Comparison of ENCODE assay signal across 28 cellular contexts in genomic region chr3:23359116-23359515, GRCh38.
"Had no signal": no experiment of that assay in that cellular context is flagged by ENCODE, and none has a peak within 500 bp of the region (broad histone marks: within the 10 kb centered on the region; RNA-seq: fewer than 3 reads in every experiment).

No MANE protein-coding gene starts in this region.

- H3K4me3 Mint-ChIP-seq: stimulated activated effector memory CD8-positive, alpha-beta T cell treated with anti-CD3 and anti-CD28 coated beads, Interleukin-12 subunit alpha, Interleukin-12 subunit beta, amount 100 ng/mL, for 72 hours; stimulated activated memory B cell treated with anti-CD40 and anti-IgM and Interleukin-4, amounts not matched to agents 10 μg/mL and 1 μg/mL and 100 μg/mL, for 72 hours; stimulated activated naive B cell treated with anti-CD40 and anti-IgM and Interleukin-4, amounts not matched to agents 10 μg/mL and 1 μg/mL and 100 μg/mL, for 72 hours; stimulated activated naive CD8-positive, alpha-beta T cell treated with anti-CD3 and anti-CD28 coated beads, Interleukin-15, amount 100 ng/mL, for 72 hours; stimulated activated naive CD8-positive, alpha-beta T cell treated with anti-CD3 and anti-CD28 coated beads, Interleukin-15, Interleukin-2, amounts not matched to agents 100 ng/mL and 50 ng/mL, for 24 hours; type B pancreatic cell had no signal

- H3K27ac Mint-ChIP-seq: stimulated activated effector memory CD8-positive, alpha-beta T cell treated with anti-CD3 and anti-CD28 coated beads, Interleukin-12 subunit alpha, Interleukin-12 subunit beta, amount 100 ng/mL, for 72 hours; stimulated activated memory B cell treated with anti-CD40 and anti-IgM and Interleukin-4, amounts not matched to agents 10 μg/mL and 1 μg/mL and 100 μg/mL, for 72 hours; stimulated activated naive CD8-positive, alpha-beta T cell treated with anti-CD3 and anti-CD28 coated beads, Interleukin-15, amount 100 ng/mL, for 72 hours; stimulated activated naive CD8-positive, alpha-beta T cell treated with anti-CD3 and anti-CD28 coated beads, Interleukin-15, Interleukin-2, amounts not matched to agents 100 ng/mL and 50 ng/mL, for 24 hours; type B pancreatic cell had no signal

- H3K4me1 ChIP-seq: stomach, suprapubic skin, testis, thyroid gland, tibial artery, transverse colon, upper lobe of left lung, upper lobe of right lung, uterus, vagina had no signal

- FAIRE-seq: urothelium cell line had no signal

- H3K36me3 ChIP-seq: stomach, suprapubic skin, thoracic aorta, thyroid gland, tibial artery, tibial nerve, transverse colon, upper lobe of left lung, upper lobe of right lung, uterus, vagina had no signal

- H3K27ac ChIP-seq: stomach, suprapubic skin, testis, thoracic aorta, thyroid gland, tibial artery, tibial nerve, transverse colon, upper lobe of left lung, upper lobe of right lung, uterus, vagina had no signal

- H3K4me1 Mint-ChIP-seq: stimulated activated effector memory CD8-positive, alpha-beta T cell treated with anti-CD3 and anti-CD28 coated beads, Interleukin-12 subunit alpha, Interleukin-12 subunit beta, amount 100 ng/mL, for 72 hours; stimulated activated memory B cell treated with anti-CD40 and anti-IgM and Interleukin-4, amounts not matched to agents 10 μg/mL and 1 μg/mL and 100 μg/mL, for 72 hours; stimulated activated naive CD8-positive, alpha-beta T cell treated with anti-CD3 and anti-CD28 coated beads, Interleukin-15, amount 100 ng/mL, for 72 hours had no signal

- DNase-seq: stimulated activated CD4-positive, alpha-beta T cell treated with anti-CD3 and anti-CD28 coated beads, Interleukin-2, amount 100 ng/mL, for 48 hours; stimulated activated CD4-positive, alpha-beta T cell treated with anti-CD3 and anti-CD28 coated beads, Interleukin-4, amount 100 ng/mL, for 1 hour; stimulated activated CD4-positive, alpha-beta T cell treated with anti-CD3 and anti-CD28 coated beads, Interleukin-4, amount 100 ng/mL, for 24 hours; stimulated activated CD4-positive, alpha-beta T cell treated with anti-CD3 and anti-CD28 coated beads, Interleukin-4, amount 100 ng/mL, for 4 hours; stimulated activated CD8-positive, alpha-beta memory T cell treated with anti-CD3 and anti-CD28 coated beads, Interleukin-4, amount 100 ng/mL, for 48 hours; stimulated activated naive B cell treated with anti-CD40 and anti-IgM and Interleukin-4, amounts not matched to agents 10 μg/mL and 1 μg/mL and 100 μg/mL, for 72 hours; stimulated activated naive CD4-positive, alpha-beta T cell; stimulated activated naive CD4-positive, alpha-beta T cell treated with Interleukin-2 at 50 U/mL for 16 hours; stimulated activated naive CD8-positive, alpha-beta T cell treated with anti-CD3 and anti-CD28 coated beads, Interleukin-15, amount 100 ng/mL, for 72 hours; stimulated activated naive CD8-positive, alpha-beta T cell treated with anti-CD3 and anti-CD28 coated beads, Interleukin-15, Interleukin-2, amounts not matched to agents 100 U/mL and 50 U/mL, for 24 hours; stomach; substantia nigra; testis; thyroid gland; tibial artery; transverse colon; upper lobe of left lung; upper lobe of right lung; uterus had no signal

- H3K36me3 Mint-ChIP-seq: stimulated activated effector memory CD8-positive, alpha-beta T cell treated with anti-CD3 and anti-CD28 coated beads, Interleukin-12 subunit alpha, Interleukin-12 subunit beta, amount 100 ng/mL, for 72 hours; type B pancreatic cell had no signal

- H3K4me3 ChIP-seq: stomach, suprapubic skin, testis, thoracic aorta, thyroid gland, tibial artery, tibial nerve, transverse colon, upper lobe of left lung, upper lobe of right lung, uterus, vagina had no signal

- H3K27me3 Mint-ChIP-seq: stimulated activated memory B cell treated with anti-CD40 and anti-IgM and Interleukin-4, amounts not matched to agents 10 μg/mL and 1 μg/mL and 100 μg/mL, for 72 hours; stimulated activated naive B cell treated with anti-CD40 and anti-IgM and Interleukin-4, amounts not matched to agents 10 μg/mL and 1 μg/mL and 100 μg/mL, for 72 hours; stimulated activated naive CD8-positive, alpha-beta T cell treated with anti-CD3 and anti-CD28 coated beads, Interleukin-15, amount 100 ng/mL, for 72 hours; stimulated activated naive CD8-positive, alpha-beta T cell treated with anti-CD3 and anti-CD28 coated beads, Interleukin-15, Interleukin-2, amounts not matched to agents 100 ng/mL and 50 ng/mL, for 24 hours; type B pancreatic cell had no signal

- H3K9me3 ChIP-seq: stomach, suprapubic skin, testis, thoracic aorta, thyroid gland, tibial artery, transverse colon, upper lobe of left lung, upper lobe of right lung, uterus, vagina had no signal

- H3K27me3 ChIP-seq: stomach, suprapubic skin, testis, thyroid gland, tibial artery, tibial nerve, transverse colon, upper lobe of left lung, upper lobe of right lung, uterus, vagina had no signal

- ATAC-seq: stimulated activated effector memory CD8-positive, alpha-beta T cell treated with anti-CD3 and anti-CD28 coated beads, Interleukin-12 subunit alpha, Interleukin-12 subunit beta, amount 100 ng/mL, for 72 hours; stimulated activated memory B cell treated with anti-CD40 and anti-IgM and Interleukin-4, amounts not matched to agents 10 μg/mL and 1 μg/mL and 100 μg/mL, for 72 hours; stimulated activated naive B cell treated with anti-CD40 and anti-IgM and Interleukin-4, amounts not matched to agents 10 μg/mL and 1 μg/mL and 100 μg/mL, for 72 hours; stimulated activated naive CD8-positive, alpha-beta T cell treated with anti-CD3 and anti-CD28 coated beads, Interleukin-15, amount 100 ng/mL, for 72 hours; stimulated activated naive CD8-positive, alpha-beta T cell treated with anti-CD3 and anti-CD28 coated beads, Interleukin-15, Interleukin-2, amounts not matched to agents 100 U/mL and 50 U/mL, for 24 hours; upper lobe of right lung had no signal
